8 cellular contexts compared by ENCODE assay signal in the genomic region with DNA sequence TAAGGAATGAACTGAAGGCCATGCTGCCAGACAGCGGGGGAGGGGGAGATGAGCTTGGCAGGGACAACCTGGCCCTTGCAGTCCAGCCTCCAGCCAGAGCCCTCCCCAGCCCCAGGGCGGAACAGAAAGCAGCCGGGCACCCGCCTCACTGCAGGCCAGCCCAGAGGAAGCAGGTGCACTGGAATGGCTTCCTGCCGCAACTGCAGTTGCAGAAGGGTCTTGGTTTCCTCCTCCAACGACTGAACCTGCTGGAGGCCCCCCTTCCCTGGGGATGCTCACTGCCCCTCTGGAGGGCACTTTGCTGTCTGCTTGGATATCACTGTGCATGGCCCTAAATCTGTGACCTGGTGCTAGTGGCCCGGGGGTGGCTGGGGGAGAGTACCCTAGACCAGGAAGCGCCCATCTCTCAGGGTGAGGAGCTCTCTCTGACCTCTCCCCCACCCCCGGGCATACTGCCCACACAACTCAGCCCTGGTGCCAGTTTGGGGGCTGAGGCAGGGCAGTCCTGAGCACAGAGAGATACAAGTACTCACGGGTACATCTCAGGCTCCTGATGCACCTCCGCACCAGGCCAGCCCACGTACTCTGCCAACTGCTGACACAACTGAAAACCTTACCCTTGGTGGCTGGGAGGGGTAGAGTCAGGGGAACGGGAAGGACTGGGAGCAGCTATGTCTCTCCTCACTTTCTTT. TPM values are rescaled to one million over a fixed set of nuclear protein-coding genes. Genes with fewer than 3 reads are reported as not detected.
DNase-seq lines count a peak whose midpoint lies in the region; ATAC-seq and TF ChIP-seq lines count a peak whose summit lies in the region.

No MANE protein-coding gene starts in this region.

- peak in 2 of 3 donors; percentile 60 to 79 for DNase-seq in right lobe of liver
- peak; percentile 51 to 80 for DNase-seq in tibial artery
- no peak for DNase-seq in mucosa of gallbladder (ENCODE audit: low spot score)
- DNase-seq in NCI-H748 treated with DMSO at 0.1 percent for 48 hours (lab: John Stamatoyannopoulos, UW): no peak

- H2AFZ ChIP-seq in KMS-11 (ENCODE audit: low read depth): peak overlapping the region; percentile 67

- no peaks in the 10 kb centered on the region; the same call in 1 of the 2 replicates for H3K79me2 ChIP-seq in KMS-11 (ENCODE audit: insufficient read depth, low read depth)

- H3K27ac Mint-ChIP-seq in activated naive CD8-positive, alpha-beta T cell: peak overlapping the region; percentile 97

- intact Hi-C loops in right lobe of liver (cut with DNase I): no loop called here
- intact Hi-C loops in tibial artery (cut with DNase I; ENCODE audit: low total_unique reads): no loop called here

- 13% methylated on average over 3 of the region's 13 CpGs for WGBS in right lobe of liver (ENCODE audit: insufficient coverage, low coverage, low lambda C conversion rate, missing lambda C conversion rate)

- no peaks in the 10 kb centered on the region for H3K36me3 Mint-ChIP-seq in activated naive CD8-positive, alpha-beta T cell

- peak overlapping the region; percentile 93 for H3K4me2 ChIP-seq in KMS-11

- peak overlapping the region; percentile 33; the same call in 1 of the 2 replicates for H3K27ac ChIP-seq in KMS-11
- peak overlapping the region; percentile 4 to 36 (median 31) for H3K27ac ChIP-seq in right lobe of liver
- peak overlapping the region; percentile 74 to 87 for H3K27ac ChIP-seq in tibial artery

- peak overlapping the region; percentile 33; the same call in 1 of the 2 replicates for H3K9ac ChIP-seq in KMS-11

- H3K4me1 Mint-ChIP-seq in activated naive CD8-positive, alpha-beta T cell (ENCODE audit: low read depth): peaks cover 70% of the 10 kb centered on the region

- TF ChIP-seq CTCF in KMS-11 (conservative IDR thresholded peaks at IDR 0.05; ENCODE audit: low read depth, low read length) (no peak), right lobe of liver (IDR thresholded peaks at IDR 0.05) (no peak), tibial artery (IDR thresholded peaks at IDR 0.05) (no peak)

- H3K27me3 ChIP-seq in KMS-11 (ENCODE audit: insufficient read depth, low read depth): no peaks in the 10 kb centered on the region
- no peaks in the 10 kb centered on the region for H3K27me3 ChIP-seq in right lobe of liver
- H3K27me3 ChIP-seq in tibial artery: no peaks in the 10 kb centered on the region

- no peaks in the 10 kb centered on the region for H3K9me3 Mint-ChIP-seq in activated naive CD8-positive, alpha-beta T cell (ENCODE audit: low read depth)

- TF ChIP-seq POLR2A in right lobe of liver (IDR thresholded peaks at IDR 0.05): no peak

- H3K4me3 Mint-ChIP-seq in activated naive CD8-positive, alpha-beta T cell: peak overlapping the region; percentile 91

- H3K36me3 ChIP-seq in KMS-11 (ENCODE audit: insufficient read depth): no peaks in the 10 kb centered on the region
- peaks cover 0 to 10% (median 0%) of the 10 kb centered on the region in 4 donors for H3K36me3 ChIP-seq in right lobe of liver
- H3K36me3 ChIP-seq in tibial artery: no peaks in the 10 kb centered on the region

- H3K27me3 Mint-ChIP-seq in activated naive CD8-positive, alpha-beta T cell: no peaks in the 10 kb centered on the region

- H3K9me3 ChIP-seq in right lobe of liver (no peaks in the 10 kb centered on the region), tibial artery (no peaks in the 10 kb centered on the region)

- H4K20me1 ChIP-seq in KMS-11 (ENCODE audit: insufficient read depth): no peaks in the 10 kb centered on the region

- H3K4me3 ChIP-seq in GM08714 (ENCODE audit: low read length) (peak overlapping the region; percentile 64; the same call in 1 of the 2 replicates), KMS-11 (IDR thresholded peaks at IDR 0.05; ENCODE audit: insufficient read depth, low read depth, low read length) (no peak overlapping the region), right lobe of liver (peak overlapping the region in 2 of 3 donors; percentile 17 to 35), tibial artery (peak overlapping the region; percentile 52)

- ATAC-seq in right lobe of liver (peak; percentile 31 to 58 (median 48)), HG03097 (IDR thresholded peaks at IDR 0.05; ENCODE audit: low FRiP score, unreplicated experiment) (no peak)

- peaks cover 21% of the 10 kb centered on the region for H3K4me1 ChIP-seq in KMS-11 (ENCODE audit: low read depth, poor library complexity, severe bottlenecking)
- peaks cover 0 to 64% (median 27%) of the 10 kb centered on the region in 4 donors for H3K4me1 ChIP-seq in right lobe of liver
- H3K4me1 ChIP-seq in tibial artery: peaks cover 0 to 47% (median 35%) of the 10 kb centered on the region in 4 donors

RNA-seq across cellular contexts. Expression of a gene that starts 41.1 kb away (rescaled TPM):
- total RNA-seq in right lobe of liver: 10 to 100 TPM; 50.1 to 98.2 (median 81.8) TPM
- 198 TPM for total RNA-seq in mucosa of gallbladder

Comparison
In these comparisons a context has a peak if more than half of its experiments do, and no peak if none do; other contexts are left out.
1. DNase-seq: peak in right lobe of liver (2 of 3) and tibial artery (2 of 2); none in mucosa of gallbladder (single experiment) and NCI-H748 treated with DMSO at 0.1 percent for 48 hours (single experiment).
2. Peak in every context shown above with its lines, with median percentiles within 50 percentile points of each other: H3K27ac ChIP-seq.